ENCODE assay signal across 8 cellular contexts in genomic region chr15:40103124-40103858, GRCh38. TPM values are rescaled to one million over a fixed set of nuclear protein-coding genes. Genes with fewer than 3 reads are reported as not detected.
A peak's percentile ranks its signal among the peaks of the same experiment; 100 is the strongest.
DNase-seq lines count a peak whose midpoint lies in the region; ATAC-seq lines count a peak whose summit lies in the region.

No MANE protein-coding gene starts in this region.

- DNase-seq in GM03348 (ENCODE audit: low spot score), result peak; percentile 91
- DNase-seq in NCI-H460 (ENCODE audit: extremely low read depth, low read depth), result peak; percentile 23
- peak; percentile 82 for DNase-seq in superior temporal gyrus (ENCODE audit: extremely low spot score)
- DNase-seq in UCSD-AML1 (lab: John Stamatoyannopoulos, UW; ENCODE audit: unreplicated experiment), result no peak
- no peak for DNase-seq in activated CD4-positive, CD25-positive, alpha-beta regulatory T cell treated with anti-CD3 and anti-CD28 coated beads, Interleukin-2, amount 50 U/mL, for 72 hours

- H3K27ac ChIP-seq in cingulate gyrus (ENCODE audit: low read depth, low read length) (peak overlapping the region; percentile 16), layer of hippocampus (ENCODE audit: low read depth, low read length) (peak overlapping the region; percentile 24)

- ATAC-seq in GM21360 (IDR thresholded peaks at IDR 0.05; ENCODE audit: unreplicated experiment), result no peak

- no peaks in the 10 kb centered on the region for H3K27me3 ChIP-seq in layer of hippocampus (ENCODE audit: control insufficient read depth, insufficient read depth, low read length)

RNA-seq across cellular contexts. Expression of gene BMF, which starts 5.4 kb away (rescaled TPM):
- 0.32 TPM in 1 of 2 replicates, not detected in the other for total RNA-seq in NCI-H460 (2014; rRNA removed; shearing (Covaris generic))
- polyA plus RNA-seq in NCI-H460 (2014; cell fraction: nucleus; rRNA removed), result not detected in 2 replicates

RNA-seq across cellular contexts. Expression of gene BUB1B, which starts 57.6 kb away (rescaled TPM):
- 42.8 and 45.7 TPM in 2 replicates for total RNA-seq in NCI-H460 (2014; rRNA removed; shearing (Covaris generic))
- 105 TPM in 2 replicates for polyA plus RNA-seq in NCI-H460 (2014; cell fraction: nucleus; rRNA removed)

Comparison
In these comparisons a context has a peak if more than half of its experiments do, and no peak if none do; other contexts are left out.
1. DNase-seq: peak in GM03348 (single experiment), NCI-H460 (single experiment) and superior temporal gyrus (single experiment); none in UCSD-AML1 (single experiment) and activated CD4-positive, CD25-positive, alpha-beta regulatory T cell treated with anti-CD3 and anti-CD28 coated beads, Interleukin-2, amount 50 U/mL, for 72 hours (single experiment).